1 cellular context compared by ENCODE assay signal in the genomic region with DNA sequence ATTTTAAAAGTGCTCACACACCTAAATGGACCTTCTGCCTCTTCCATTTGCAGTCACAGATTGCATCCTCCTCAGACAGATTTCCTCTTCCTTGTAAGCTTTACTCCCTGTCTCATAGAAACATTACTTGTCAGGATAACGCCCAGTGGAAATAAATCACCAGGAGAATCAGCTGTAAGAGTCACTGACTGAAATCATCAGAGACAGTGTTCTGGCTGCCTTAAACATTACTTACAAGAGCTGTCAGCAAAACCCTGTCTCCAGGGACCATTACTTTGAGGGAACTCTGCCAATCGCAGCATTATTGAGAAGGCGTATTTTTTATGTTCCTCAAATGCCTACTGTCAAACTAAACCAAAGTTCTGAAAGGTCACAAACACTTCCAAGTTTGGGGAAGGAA.
TF ChIP-seq lines count a peak whose summit lies in the region.

No MANE protein-coding gene starts in this region.

TF ChIP-seq in endothelial cell of umbilical vein, 7 proteins besides CTCF, POLR2A, EP300 and RAD21:
- no peak for TF ChIP-seq JUN (IDR thresholded peaks at IDR 0.05; ENCODE audit: borderline replicate concordance, insufficient read depth, insufficient read length, low read depth)
